Comparison of ENCODE assay signal across 8 cellular contexts in genomic region chr3:48186993-48187578, GRCh38. TPM values are rescaled to one million over a fixed set of nuclear protein-coding genes. Genes with fewer than 3 reads are reported as not detected.
DNase-seq lines count a peak whose midpoint lies in the region; ATAC-seq and TF ChIP-seq lines count a peak whose summit lies in the region.

No MANE protein-coding gene starts in this region.

- TF ChIP-seq POLR2A in breast epithelium (IDR thresholded peaks at IDR 0.05) = no peak

- no peaks in the 10 kb centered on the region for H3K27me3 ChIP-seq in breast epithelium

- H3K4me1 ChIP-seq in breast epithelium = no peaks in the 10 kb centered on the region
- no peaks in the 10 kb centered on the region for H3K4me1 ChIP-seq in mucosa of descending colon (ENCODE audit: low read depth)

- ATAC-seq in mucosa of descending colon = no peak

- no peak for TF ChIP-seq CTCF in AG04449 (IDR thresholded peaks at IDR 0.05; ENCODE audit: insufficient read depth, low read length, missing control alignments)
- TF ChIP-seq CTCF in breast epithelium (IDR thresholded peaks at IDR 0.05) = no peak
- no peak for TF ChIP-seq CTCF in mucosa of descending colon (IDR thresholded peaks at IDR 0.05)

- H3K27ac ChIP-seq in breast epithelium = no peak overlapping the region

- intact Hi-C loops in breast epithelium (cut with DNase I; ENCODE audit: low total_unique reads) = no loop called here
- intact Hi-C loops in mucosa of descending colon (cut with DNase I, micrococcal nuclease) = no loop called here

- POLR2A ChIA-PET in AG04449 (lab: Yijun Ruan, JAX) = interaction anchor here (0.8 kb wide), 1 partner anchor 8 kb away, joined by 3 read pairs; no protein-coding TSS in a partner anchor

- H3K4me3 ChIP-seq in AG04449 (ENCODE audit: low read depth, low read length) = peak overlapping the region; percentile 92
- peak overlapping the region; percentile 61 to 89 (median 62) for H3K4me3 ChIP-seq in breast epithelium
- H3K4me3 ChIP-seq in mucosa of descending colon = peak overlapping the region; percentile 42

- H3K36me3 ChIP-seq in breast epithelium = no peaks in the 10 kb centered on the region
- no peaks in the 10 kb centered on the region for H3K36me3 ChIP-seq in mucosa of descending colon (ENCODE audit: low read depth)

- CTCF ChIA-PET in AG04449 (lab: Yijun Ruan, JAX) = interaction anchor here (0.9 to 1.5 kb wide), 5 partner anchors 9 to 250 kb away, joined by 3 to 6 read pairs (median 3); no protein-coding TSS in a partner anchor

- DNase-seq in AG04449 (ENCODE audit: low read depth, low spot score) (no peak), HT1080 (ENCODE audit: low read depth) (peak; percentile 6), breast epithelium (ENCODE audit: low spot score in 2 of 2) (no peak), mucosa of descending colon (no peak), amniotic stem cell (lab: John Stamatoyannopoulos, UW) (no peak), DMS114 treated with DMSO at 0.1 percent for 48 hours (lab: John Stamatoyannopoulos, UW; ENCODE audit: unreplicated experiment) (no peak), MV-4-11 (lab: John Stamatoyannopoulos, UW) (no peak)
- DNase-seq in stimulated activated CD4-positive, alpha-beta T cell treated with anti-CD3 and anti-CD28 coated beads, Interleukin-4, amount 100 ng/mL, for 24 hours = no peak

- H3K9me3 ChIP-seq in breast epithelium = no peaks in the 10 kb centered on the region
- no peaks in the 10 kb centered on the region for H3K9me3 ChIP-seq in mucosa of descending colon

RNA-seq across cellular contexts. Expression of gene CDC25A, which starts 1.1 kb away (rescaled TPM):
- total RNA-seq in HT1080 (2014; rRNA removed; shearing (Covaris generic)) = 36.5 and 43.4 TPM in 2 replicates
- 15.3 and 15.5 TPM in 2 replicates for polyA plus RNA-seq in HT1080 (2015; cell fraction: cytosol; rRNA removed)
- polyA plus RNA-seq in HT1080 (2015; cell fraction: nucleus; rRNA removed) = 15.2 and 17.0 TPM in 2 replicates
- 1 to 10 TPM in 2 of 3 donors, under 1 TPM in 1; 0.80 to 2.6 (median 1.3) TPM for total RNA-seq in breast epithelium
- total RNA-seq in mucosa of descending colon = 1 to 10 TPM; 3.4 to 6.9 (median 4.3) TPM

RNA-seq across cellular contexts. Expression of gene CAMP, which starts 36.2 kb away (rescaled TPM):
- total RNA-seq in HT1080 (2014; rRNA removed; shearing (Covaris generic)) = not detected in 2 replicates
- polyA plus RNA-seq in HT1080 (2015; cell fraction: cytosol; rRNA removed) = not detected in 2 replicates
- not detected in 2 replicates for polyA plus RNA-seq in HT1080 (2015; cell fraction: nucleus; rRNA removed)
- total RNA-seq in breast epithelium = 1 to 10 TPM in 1 of 3 donors, not detected in 2; 2.9 TPM
- total RNA-seq in mucosa of descending colon = not detected

RNA-seq across cellular contexts. Expression of gene ZNF589, which starts 53.8 kb away (rescaled TPM):
- 5.8 and 7.2 TPM in 2 replicates for total RNA-seq in HT1080 (2014; rRNA removed; shearing (Covaris generic))
- 4.1 and 4.2 TPM in 2 replicates for polyA plus RNA-seq in HT1080 (2015; cell fraction: cytosol; rRNA removed)
- polyA plus RNA-seq in HT1080 (2015; cell fraction: nucleus; rRNA removed) = 31.2 and 36.4 TPM in 2 replicates
- 10 to 100 TPM; 16.1 to 18.4 (median 17.6) TPM for total RNA-seq in breast epithelium
- 10 to 100 TPM in 2 of 3 donors, 1 to 10 TPM in 1; 5.9 to 18.6 (median 12.5) TPM for total RNA-seq in mucosa of descending colon

Comparison
In these comparisons a context has a peak if more than half of its experiments do, and no peak if none do; other contexts are left out.
1. H3K4me3 ChIP-seq: peak in every context shown above with its lines; median percentile 92 in AG04449; 62 in breast epithelium; 42 in mucosa of descending colon.